ENCODE assay signal across 29 cellular contexts in the genomic region with DNA sequence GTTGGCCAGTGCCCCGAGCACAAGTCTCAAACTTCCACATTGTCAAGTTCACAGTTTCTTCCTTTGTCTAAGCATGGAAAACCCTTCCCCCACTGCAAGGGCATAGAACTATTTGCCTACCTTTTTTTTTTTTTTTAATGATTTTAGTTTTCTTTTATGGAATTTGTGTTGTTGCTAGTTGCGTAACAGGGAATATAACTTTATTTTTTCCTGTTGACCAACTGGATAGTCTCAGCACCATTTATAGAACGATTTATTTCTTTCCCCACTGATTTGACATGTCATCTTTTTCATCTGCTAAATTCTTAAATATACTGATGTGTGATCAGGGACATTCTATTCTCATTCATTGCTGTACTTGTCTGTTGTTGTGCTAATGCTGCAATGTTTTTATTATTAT.
"Had no signal": no experiment of that assay in that cellular context is flagged by ENCODE, and none has a peak within 500 bp of the region (broad histone marks: within the 10 kb centered on the region; RNA-seq: fewer than 3 reads in every experiment).

No MANE protein-coding gene starts in this region.

- DNase-seq: activated B cell treated with CpG ODN at 0.5 μM for 24 hours; activated CD4-positive, alpha-beta memory T cell treated with anti-CD3 and anti-CD28 coated beads for 36 hours; activated CD4-positive, alpha-beta T cell treated with anti-CD3 and anti-CD28 coated beads for 4 hours; activated CD4-positive, alpha-beta T cell treated with anti-CD3 and anti-CD28 coated beads, Interleukin-2, amount 10 ng/mL, durations not matched to agents 24 days and 14 days; activated CD4-positive, alpha-beta T cell treated with anti-CD3 and anti-CD28 coated beads, Interleukin-2, amount 50 U/mL, for 1 hour; activated CD4-positive, alpha-beta T cell treated with anti-CD3 and anti-CD28 coated beads, Interleukin-2, amount 50 U/mL, for 4 hours; activated CD4-positive, CD25-positive, alpha-beta regulatory T cell treated with anti-CD3 and anti-CD28 coated beads, Interleukin-2, amount 50 U/mL, for 72 hours; activated CD8-positive, alpha-beta memory T cell treated with anti-CD3 and anti-CD28 coated beads, Interleukin-2, amount 50 U/mL, for 4 hours; activated CD8-positive, alpha-beta T cell treated with anti-CD3 and anti-CD28 coated beads for 36 hours; activated effector memory CD4-positive, alpha-beta T cell treated with Interleukin-2 at 50 U/mL for 16 hours; activated gamma-delta T cell; activated naive CD4-positive, alpha-beta T cell treated with anti-CD3 and anti-CD28 coated beads, Interleukin-2, amount 10 ng/mL, durations not matched to agents 7 days and 5 days; activated naive CD4-positive, alpha-beta T cell treated with Interleukin-2 at 50 U/mL for 16 hours; activated naive CD8-positive, alpha-beta T cell treated with anti-CD3 and anti-CD28 coated beads, Interleukin-2, amount 10 ng/mL, durations not matched to agents 7 days and 5 days; activated naive CD8-positive, alpha-beta T cell treated with anti-CD3 and anti-CD28 coated beads, Interleukin-2, amount 50 U/mL, for 24 hours; activated T-cell treated with anti-CD3 and anti-CD28 coated beads for 4 hours; activated T-cell treated with anti-CD3 and anti-CD28 coated beads, Interleukin-2, amount 50 U/mL, for 1 hour; activated T-cell treated with anti-CD3 and anti-CD28 coated beads, Interleukin-2, amount 50 U/mL, for 4 hours; amygdala; anterior cingulate cortex; caudate nucleus; cerebellar nuclear complex; T-helper 1 cell; T-helper 2 cell; T-helper 9 cell had no signal

- H3K4me1 ChIP-seq: ascending aorta had no signal

- H3K4me3 ChIP-seq: ascending aorta, cardiac muscle cell had no signal

- H3K27ac ChIP-seq: ascending aorta, cardiac muscle cell had no signal

- FAIRE-seq: bronchial epithelial cell, TTC549 had no signal

- ATAC-seq: activated CD8-positive, alpha-beta T cell treated with anti-CD3 and anti-CD28 coated beads for 36 hours; activated naive CD8-positive, alpha-beta T cell treated with anti-CD3 and anti-CD28 coated beads, Interleukin-2, amount 50 U/mL, for 24 hours; activated T-cell treated with anti-CD3 and anti-CD28 coated beads, Interleukin-2, amount 50 U/mL, for 4 hours had no signal

- H3K9me3 ChIP-seq: ascending aorta had no signal

- H3K36me3 ChIP-seq: ascending aorta, cardiac muscle cell had no signal

- H3K27me3 ChIP-seq: ascending aorta, cardiac muscle cell had no signal
